In the genomic region with DNA sequence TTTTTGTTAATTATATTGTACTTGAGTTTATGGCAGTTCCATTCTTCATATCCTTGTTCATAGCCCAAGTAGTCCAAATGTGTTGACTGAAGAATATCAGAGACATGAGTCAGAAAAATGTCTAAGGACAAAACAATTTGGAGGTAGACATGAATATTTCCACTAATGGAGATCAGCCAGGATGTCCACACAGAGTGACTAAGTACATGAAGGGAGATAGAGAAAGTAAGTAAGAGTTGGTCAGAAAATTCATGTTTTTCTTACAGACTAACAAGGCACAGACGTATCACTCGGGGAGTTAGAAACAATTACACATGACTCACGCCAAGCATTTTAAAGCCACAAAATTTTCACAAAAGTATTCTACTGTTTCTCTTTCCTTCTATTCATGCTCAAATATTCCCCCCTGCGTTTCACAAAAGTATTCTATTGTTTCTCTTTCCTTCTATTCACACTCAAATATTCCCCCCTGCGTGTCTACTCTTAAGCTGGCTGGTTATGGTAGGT, we compare ENCODE assay signal across 10 cellular contexts.
A peak's percentile ranks its signal among the peaks of the same experiment; 100 is the strongest.
DNase-seq lines count a peak whose midpoint lies in the region; ATAC-seq and TF ChIP-seq lines count a peak whose summit lies in the region.
"Had no signal": no experiment of that assay in that cellular context is flagged by ENCODE, and none has a peak within 500 bp of the region (broad histone marks: within the 10 kb centered on the region; RNA-seq: fewer than 3 reads in every experiment).

No MANE protein-coding gene starts in this region.

- no peaks in the 10 kb centered on the region for H3K27me3 ChIP-seq in GM23248 (replicated peaks; ENCODE audit: insufficient read depth)
- H3K27me3 ChIP-seq: pancreas had no signal

- peak overlapping the region; percentile 59 for H2AFZ ChIP-seq in GM23248

- H3K4me1 ChIP-seq in GM23248 (ENCODE audit: insufficient read depth), result peaks cover 50% of the 10 kb centered on the region
- H3K4me1 ChIP-seq: pancreas had no signal

- H3K4me3 ChIP-seq in GM23248, result peak overlapping the region; percentile 62
- H3K4me3 ChIP-seq: pancreas had no signal

- H3F3A ChIP-seq in GM23248 (ENCODE audit: insufficient read depth), result peaks cover 37% of the 10 kb centered on the region

- WGBS in GM23248 (ENCODE audit: low coverage in 1 of 2, low lambda C conversion rate in 2 of 2, missing lambda C conversion rate in 2 of 2), 2 experiments, result 1 to 2% methylated on average over 5 of the region's 5 CpGs

- H3K4me2 ChIP-seq in GM23248 (ENCODE audit: unreplicated experiment), result peak overlapping the region; percentile 92

- no peaks in the 10 kb centered on the region for H3K79me2 ChIP-seq in GM23248 (ENCODE audit: insufficient read depth)

- DNase-seq in GM23248 (peak; percentile 97), fibroblast of peridontal ligament (ENCODE audit: extremely low read depth) (peak; percentile 98), renal cortical epithelial cell (ENCODE audit: low read depth) (peak; percentile 98), ecto neural progenitor cell (ENCODE audit: low spot score) (no peak), MV-4-11 (lab: John Stamatoyannopoulos, UW) (no peak), GM13977 (ENCODE audit: low spot score) (no peak)
- DNase-seq: pancreas had no signal

- in situ Hi-C loops in GM23248 (cut with MboI), result no loop called here
- in situ Hi-C loops in GM13977 (cut with MboI; ENCODE audit: low pct_unique_long_range_greater_than_20kb, low sequenced_read_pairs, unreplicated experiment), result no loop called here

- ATAC-seq in SK-N-SH treated with all-trans-retinoic acid at 6 μM for 48 hours, result peak; percentile 96
- no peak for ATAC-seq in HG03280 (IDR thresholded peaks at IDR 0.05; ENCODE audit: unreplicated experiment)

- H4K20me1 ChIP-seq in GM23248 (ENCODE audit: insufficient read depth), result no peaks in the 10 kb centered on the region

- peak overlapping the region; percentile 73 for H3K9ac ChIP-seq in GM23248

- no peaks in the 10 kb centered on the region for H3K9me2 ChIP-seq in GM23248 (ENCODE audit: insufficient read depth)

- peak overlapping the region; percentile 93 for H3K27ac ChIP-seq in GM23248
- H3K27ac ChIP-seq: HL-60, pancreas had no signal

- H3K9me3 ChIP-seq in GM23248 (ENCODE audit: low read depth), result no peaks in the 10 kb centered on the region
- H3K9me3 ChIP-seq: pancreas had no signal

- TF ChIP-seq CTCF in GM13977 (IDR thresholded peaks at IDR 0.05; ENCODE audit: extremely low read depth, insufficient read depth, missing control alignments), result no peak

- no peaks in the 10 kb centered on the region for H3K36me3 ChIP-seq in GM23248 (ENCODE audit: low read depth)
- H3K36me3 ChIP-seq: pancreas had no signal

TF ChIP-seq in SK-N-SH treated with all-trans-retinoic acid at 6 μM for 48 hours, 23 proteins besides CTCF, POLR2A, EP300 and RAD21:
- TF ChIP-seq PPARA (CRISPR knock-in tag; IDR thresholded peaks at IDR 0.05; ENCODE audit: borderline replicate concordance) (no peak), TOX (CRISPR knock-in tag; IDR thresholded peaks at IDR 0.05; ENCODE audit: borderline replicate concordance) (peak; percentile 64; the same call in 1 of the 2 replicates), ISL1 (CRISPR knock-in tag; IDR thresholded peaks at IDR 0.05) (peak; percentile 90)

Comparison
In these comparisons a context has a peak if more than half of its experiments do, and no peak if none do; other contexts are left out.
1. DNase-seq: peak in GM23248 (single experiment), fibroblast of peridontal ligament (single experiment) and renal cortical epithelial cell (single experiment); none in ecto neural progenitor cell (single experiment), MV-4-11 (single experiment) and GM13977 (single experiment).